ENCODE assay signal across 12 cellular contexts in the genomic region with DNA sequence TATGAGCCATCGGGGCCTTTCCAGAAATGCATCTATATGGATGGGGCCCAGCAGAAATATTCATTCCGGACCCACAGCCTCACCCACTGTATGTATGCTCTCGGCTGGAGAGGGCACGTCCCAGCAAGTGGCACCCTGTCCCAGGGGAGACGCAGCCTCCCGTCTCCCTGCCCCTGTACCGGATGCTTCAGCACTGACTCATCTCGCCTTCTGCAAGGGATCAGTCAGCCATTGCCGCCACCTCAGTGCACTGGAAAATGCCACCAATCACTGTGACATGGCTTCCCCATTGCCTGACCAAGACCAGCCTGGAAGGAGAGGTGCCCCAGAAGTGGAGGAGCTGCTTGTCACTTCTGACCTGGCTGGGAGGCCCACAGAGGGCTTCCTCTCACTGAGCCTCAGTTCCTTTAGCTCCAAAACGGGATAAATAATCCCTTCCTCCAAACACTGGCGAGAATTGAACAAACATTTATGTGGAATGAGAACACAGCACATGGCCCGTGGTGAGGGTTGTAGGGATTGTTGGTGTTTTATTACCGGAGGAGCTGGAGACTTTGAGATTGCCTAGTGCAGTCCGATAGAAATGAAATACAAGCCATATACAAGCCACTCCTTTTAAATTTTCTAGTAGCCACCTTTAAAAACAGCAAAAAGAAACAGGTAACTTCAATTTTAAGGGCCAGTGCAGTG. TPM values are rescaled to one million over a fixed set of nuclear protein-coding genes. Genes with fewer than 3 reads are reported as not detected.
DNase-seq lines count a peak whose midpoint lies in the region; ATAC-seq and TF ChIP-seq lines count a peak whose summit lies in the region.
"Had no signal": no experiment of that assay in that cellular context is flagged by ENCODE, and none has a peak within 500 bp of the region (broad histone marks: within the 10 kb centered on the region; RNA-seq: fewer than 3 reads in every experiment).

No MANE protein-coding gene starts in this region.

- H3K27ac ChIP-seq in prostate gland: no peak overlapping the region
- no peak overlapping the region for H3K27ac ChIP-seq in naive thymus-derived CD4-positive, alpha-beta T cell (ENCODE audit: low read depth, low read length)

- no peaks in the 10 kb centered on the region for H3K36me3 ChIP-seq in prostate gland
- no peaks in the 10 kb centered on the region for H3K36me3 ChIP-seq in naive thymus-derived CD4-positive, alpha-beta T cell (ENCODE audit: control insufficient read depth in 2 of 3, insufficient read depth in 3 of 3, low read length in 3 of 3)

- intact Hi-C loops in prostate gland (cut with DNase I): no loop called here
- intact Hi-C loops in naive thymus-derived CD4-positive, alpha-beta T cell (cut with micrococcal nuclease): no loop called here

- POLR2A ChIA-PET in naive thymus-derived CD4-positive, alpha-beta T cell (lab: Charles Lee): no interaction called here

- TF ChIP-seq POLR2A in prostate gland (IDR thresholded peaks at IDR 0.05): no peak

- H3K4me3 Mint-ChIP-seq in naive thymus-derived CD4-positive, alpha-beta T cell: no peak overlapping the region

- no peaks in the 10 kb centered on the region for H3K27me3 ChIP-seq in prostate gland (replicated peaks; ENCODE audit: insufficient read depth)
- H3K27me3 ChIP-seq in naive thymus-derived CD4-positive, alpha-beta T cell (ENCODE audit: control insufficient read depth in 2 of 2, insufficient read depth in 2 of 2, low read length in 2 of 2): no peaks in the 10 kb centered on the region

- no peaks in the 10 kb centered on the region for H3K27me3 Mint-ChIP-seq in naive thymus-derived CD4-positive, alpha-beta T cell

- peaks cover 0 to 4% (median 0%) of the 10 kb centered on the region in 11 donors for H3K9me3 Mint-ChIP-seq in naive thymus-derived CD4-positive, alpha-beta T cell

- no peaks in the 10 kb centered on the region for H3K9me3 ChIP-seq in prostate gland
- no peaks in the 10 kb centered on the region for H3K9me3 ChIP-seq in naive thymus-derived CD4-positive, alpha-beta T cell (ENCODE audit: control insufficient read depth in 2 of 3, low read length in 3 of 3)

- no peak overlapping the region for H3K4me3 ChIP-seq in prostate gland
- H3K4me3 ChIP-seq in naive thymus-derived CD4-positive, alpha-beta T cell (ENCODE audit: low read length): no peak overlapping the region

- DNase-seq in ELF-1 (ENCODE audit: low read depth, low spot score) (peak; percentile 45), NCI-H2171 treated with DMSO at 0.1 percent for 48 hours (lab: John Stamatoyannopoulos, UW) (peak; percentile 64), prostate gland (ENCODE audit: low spot score) (peak; percentile 41)
- no peak for DNase-seq in stimulated activated CD4-positive, alpha-beta T cell treated with anti-CD3 and anti-CD28 coated beads, Interleukin-1b, Interleukin-23, amount 100 ng/mL, for 48 hours
- no peak for DNase-seq in naive thymus-derived CD4-positive, alpha-beta T cell
- DNase-seq: activated CD8-positive, alpha-beta memory T cell treated with anti-CD3 and anti-CD28 coated beads for 24 hours; caudate nucleus; NCI-H1092 treated with DMSO at 0.1 percent for 48 hours; stimulated activated naive CD4-positive, alpha-beta T cell treated with Interleukin-2 at 50 U/mL for 16 hours had no signal

- peaks cover 0 to 2% (median 0%) of the 10 kb centered on the region in 7 donors for H3K4me1 Mint-ChIP-seq in naive thymus-derived CD4-positive, alpha-beta T cell

- ATAC-seq in esophagus mucosa (peak; percentile 91), GM21423 (IDR thresholded peaks at IDR 0.05; ENCODE audit: unreplicated experiment) (no peak), GM21786 (IDR thresholded peaks at IDR 0.05; ENCODE audit: unreplicated experiment) (no peak)
- no peak for ATAC-seq in naive thymus-derived CD4-positive, alpha-beta T cell

- no peak for TF ChIP-seq CTCF in prostate gland (IDR thresholded peaks at IDR 0.05)

- no peaks in the 10 kb centered on the region for H3K36me3 Mint-ChIP-seq in naive thymus-derived CD4-positive, alpha-beta T cell

- WGBS in prostate gland: 54% methylated on average over 14 of the region's 14 CpGs

- CTCF ChIA-PET in naive thymus-derived CD4-positive, alpha-beta T cell (lab: Charles Lee): no interaction called here

- H3K27ac Mint-ChIP-seq in naive thymus-derived CD4-positive, alpha-beta T cell: no peak overlapping the region

- H3K4me1 ChIP-seq in prostate gland (replicated peaks): no peaks in the 10 kb centered on the region
- H3K4me1 ChIP-seq in naive thymus-derived CD4-positive, alpha-beta T cell (ENCODE audit: control insufficient read depth in 2 of 2, insufficient read depth in 2 of 2, low read length in 2 of 2): no peaks in the 10 kb centered on the region

RNA-seq across cellular contexts. Expression of gene ORM1, which starts 43.9 kb away (rescaled TPM):
- total RNA-seq in esophagus mucosa (1.6 TPM), prostate gland (not detected)
- under 1 TPM in 1 of 5 experiments, not detected in 4; 0.29 TPM for total RNA-seq in naive thymus-derived CD4-positive, alpha-beta T cell
- polyA plus RNA-seq in naive thymus-derived CD4-positive, alpha-beta T cell: not detected

RNA-seq across cellular contexts. Expression of gene ORM2, which starts 50.6 kb away (rescaled TPM):
- total RNA-seq in esophagus mucosa (0.36 TPM), prostate gland (1 to 10 TPM in 1 of 2 donors, under 1 TPM in 1; 0.91 to 1.9 TPM)
- not detected for total RNA-seq in naive thymus-derived CD4-positive, alpha-beta T cell
- polyA plus RNA-seq in naive thymus-derived CD4-positive, alpha-beta T cell: not detected

Comparison
In these comparisons a context has a peak if more than half of its experiments do, and no peak if none do; other contexts are left out.
1. DNase-seq: peak in ELF-1 (single experiment), NCI-H2171 treated with DMSO at 0.1 percent for 48 hours (single experiment) and prostate gland (single experiment); none in stimulated activated CD4-positive, alpha-beta T cell treated with anti-CD3 and anti-CD28 coated beads, Interleukin-1b, Interleukin-23, amount 100 ng/mL, for 48 hours (single experiment) and naive thymus-derived CD4-positive, alpha-beta T cell (0 of 9).